In the genomic region with DNA sequence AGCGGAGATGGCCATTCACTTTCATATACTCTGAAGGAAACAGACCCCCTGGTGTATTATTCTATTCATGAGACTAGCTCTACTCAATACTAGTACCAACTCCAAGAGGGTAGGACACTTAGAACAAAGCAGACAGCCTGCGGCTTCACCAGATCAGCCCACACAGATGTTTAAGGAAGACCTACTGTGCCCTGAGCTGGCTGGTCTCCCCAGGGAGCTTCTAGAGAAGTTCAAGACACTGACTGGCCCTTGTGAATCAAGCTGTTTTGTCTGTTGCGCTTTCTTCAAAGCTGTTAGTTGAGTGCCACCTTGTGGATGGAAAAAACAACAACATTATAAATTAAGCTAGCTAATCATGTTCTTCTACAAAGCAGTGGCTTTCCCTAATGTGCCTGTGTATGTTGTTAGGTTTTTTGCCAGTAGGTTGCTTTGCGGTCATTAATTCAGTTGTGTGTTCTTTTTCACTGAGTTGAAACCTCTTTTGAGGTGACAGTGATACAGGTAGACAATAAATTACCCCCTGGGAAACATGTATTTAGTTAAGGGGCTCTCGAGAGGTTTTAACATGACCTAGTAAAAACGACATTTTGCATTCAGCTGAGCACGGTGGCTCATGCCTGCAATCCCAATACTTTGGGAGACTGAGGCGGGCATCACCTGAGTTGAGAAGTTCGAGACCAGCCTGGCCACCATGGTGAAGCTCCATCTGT, we compare ENCODE assay signal across 8 cellular contexts.
A peak's percentile ranks its signal among the peaks of the same experiment; 100 is the strongest.
DNase-seq lines count a peak whose midpoint lies in the region; ATAC-seq and TF ChIP-seq lines count a peak whose summit lies in the region.

No MANE protein-coding gene starts in this region.

- H3K4me1 ChIP-seq in psoas muscle = no peaks in the 10 kb centered on the region

- peak overlapping the region; percentile 97 for H3K27ac ChIP-seq in VCaP
- H3K27ac ChIP-seq in psoas muscle = no peak overlapping the region

- no peak overlapping the region for H3K4me3 ChIP-seq in psoas muscle

- intact Hi-C loops in psoas muscle (cut with DNase I) = loop anchor here (1.0 to 10.0 kb wide), 4 partner anchors 185 to 1033 kb away; no protein-coding TSS in a partner anchor

- no peaks in the 10 kb centered on the region for H3K9me3 ChIP-seq in psoas muscle

- H3K36me3 ChIP-seq in psoas muscle (ENCODE audit: insufficient read depth in 1 of 2, low read depth in 1 of 2) = no peaks in the 10 kb centered on the region

- peak; percentile 10 for DNase-seq in activated CD4-positive, alpha-beta T cell treated with anti-CD3 and anti-CD28 coated beads for 48 hours
- no peak for DNase-seq in activated CD4-positive, alpha-beta T cell treated with anti-CD3 and anti-CD28 coated beads, Interleukin-2, amount 50 U/mL, for 48 hours
- DNase-seq in NCI-H2227 treated with DMSO at 0.1 percent for 48 hours (lab: John Stamatoyannopoulos, UW) (peak; percentile 2), glomerular visceral epithelial cell (ENCODE audit: extremely low spot score) (peak; percentile 79), psoas muscle (no peak)

- ATAC-seq in HG02798 (IDR thresholded peaks at IDR 0.05; ENCODE audit: poor library complexity, unreplicated experiment) (peak; percentile 74), psoas muscle (peak; percentile 70 to 88 (median 75)), GM21360 (IDR thresholded peaks at IDR 0.05; ENCODE audit: unreplicated experiment) (no peak)

- TF ChIP-seq CTCF in VCaP (conservative IDR thresholded peaks at IDR 0.05) = peak; percentile 75
- TF ChIP-seq CTCF in psoas muscle (IDR thresholded peaks at IDR 0.05) = peak; percentile 71

- no peaks in the 10 kb centered on the region for H3K27me3 ChIP-seq in psoas muscle (ENCODE audit: insufficient read depth in 3 of 3, low read length in 2 of 3)

- WGBS in psoas muscle, 3 donors = 53 to 61% (median 56%) methylated on average over 9 of the region's 9 CpGs

Comparison
In these comparisons a context has a peak if more than half of its experiments do, and no peak if none do; other contexts are left out.
1. DNase-seq: peak in activated CD4-positive, alpha-beta T cell treated with anti-CD3 and anti-CD28 coated beads for 48 hours (single experiment), NCI-H2227 treated with DMSO at 0.1 percent for 48 hours (single experiment) and glomerular visceral epithelial cell (single experiment); none in activated CD4-positive, alpha-beta T cell treated with anti-CD3 and anti-CD28 coated beads, Interleukin-2, amount 50 U/mL, for 48 hours (0 of 2) and psoas muscle (0 of 2).